In genomic region chr9:78811562-78812276, GRCh38 we compare ENCODE assay signal across 2 cellular contexts.
TF ChIP-seq lines count a peak whose summit lies in the region.

No MANE protein-coding gene starts in this region.

TF ChIP-seq in SK-N-SH treated with all-trans-retinoic acid at 6 μM for 48 hours, 23 proteins besides CTCF, POLR2A, EP300 and RAD21 (continued from another document):
- TF ChIP-seq CSRNP3 (CRISPR knock-in tag; IDR thresholded peaks at IDR 0.05) (no peak), PATZ1 (CRISPR knock-in tag; IDR thresholded peaks at IDR 0.05; ENCODE audit: borderline replicate concordance) (no peak), ZFP30 (CRISPR knock-in tag; IDR thresholded peaks at IDR 0.05) (no peak), ESRRG (CRISPR knock-in tag; IDR thresholded peaks at IDR 0.05) (no peak), ZNF8 (CRISPR knock-in tag; IDR thresholded peaks at IDR 0.05) (no peak), TCF4 (CRISPR knock-in tag; IDR thresholded peaks at IDR 0.05; ENCODE audit: borderline replicate concordance) (no peak), GLIS3 (CRISPR knock-in tag; IDR thresholded peaks at IDR 0.05) (no peak), ARNTL (CRISPR knock-in tag; IDR thresholded peaks at IDR 0.05; ENCODE audit: borderline replicate concordance, low read depth) (no peak), ZFP3 (CRISPR knock-in tag; IDR thresholded peaks at IDR 0.05) (no peak), TSHZ2 (CRISPR knock-in tag; IDR thresholded peaks at IDR 0.05) (no peak)
TF ChIP-seq in SK-N-SH treated with all-trans-retinoic acid at 6 μM for 48 hours: peak in this region for 0.

TF ChIP-seq in SK-N-SH, 30 proteins besides CTCF, POLR2A, EP300 and RAD21 (continued from another document):
- TF ChIP-seq MAX (IDR thresholded peaks at IDR 0.05; ENCODE audit: low read depth) = no peak
- TF ChIP-seq POLR2AphosphoS5 (IDR thresholded peaks at IDR 0.05; ENCODE audit: low read depth, low read length) = no peak
- TF ChIP-seq GABPA (IDR thresholded peaks at IDR 0.05; ENCODE audit: low read depth) = no peak
- TF ChIP-seq FOXM1 (IDR thresholded peaks at IDR 0.05; ENCODE audit: low read depth) = no peak
- TF ChIP-seq CHD2 (IDR thresholded peaks at IDR 0.05; ENCODE audit: low read length, partially characterized antibody) = no peak
- no peak for TF ChIP-seq FOXJ3 (CRISPR knock-in tag; IDR thresholded peaks at IDR 0.05)
- TF ChIP-seq SMC3 (IDR thresholded peaks at IDR 0.05; ENCODE audit: low read depth, low read length) = no peak
- no peak for TF ChIP-seq JUND (IDR thresholded peaks at IDR 0.05)
- TF ChIP-seq TAF1 (IDR thresholded peaks at IDR 0.05; ENCODE audit: borderline replicate concordance, low read depth, low read length) = no peak
- no peak for TF ChIP-seq MXI1 (IDR thresholded peaks at IDR 0.05; ENCODE audit: low read depth, low read length)
- no peak for TF ChIP-seq NFIC (IDR thresholded peaks at IDR 0.05; ENCODE audit: borderline replicate concordance)
- TF ChIP-seq FOSL2 (IDR thresholded peaks at IDR 0.05; ENCODE audit: borderline replicate concordance, low read depth) = no peak
- no peak for TF ChIP-seq EZH2phosphoT487 (IDR thresholded peaks at IDR 0.05; ENCODE audit: borderline replicate concordance, low read depth)
